23 cellular contexts compared by ENCODE assay signal in genomic region chr10:97039538-97040247, GRCh38.
"Had no signal": no experiment of that assay in that cellular context is flagged by ENCODE, and none has a peak within 500 bp of the region (broad histone marks: within the 10 kb centered on the region; RNA-seq: fewer than 3 reads in every experiment).

No MANE protein-coding gene starts in this region.

- H3K9me3 Mint-ChIP-seq: activated CD8-positive, alpha-beta T cell treated with anti-CD3 and anti-CD28 coated beads for 36 hours; activated T-cell treated with anti-CD3 and anti-CD28 coated beads, Interleukin-2, amount 50 U/mL, for 4 hours; activated T-helper 17 cell treated with anti-CD3 and anti-CD28 coated beads, Interleukin-2, amount 50 U/mL, for 72 hours; T-helper 2 cell treated with Interferon-gamma antibody and Interleukin-4, amounts not matched to agents 5 μg/mL and 100 μg/mL, for 36 hours had no signal

- DNase-seq: activated B cell treated with CpG ODN at 0.5 μM for 24 hours; activated CD4-positive, alpha-beta T cell treated with anti-CD3 and anti-CD28 coated beads, Interleukin-2, amount 50 U/mL, for 1 hour; activated CD8-positive, alpha-beta T cell treated with anti-CD3 and anti-CD28 coated beads for 36 hours; activated gamma-delta T cell treated with Interleukin-2 at 50 U/mL for 16 hours; activated naive CD4-positive, alpha-beta T cell treated with anti-CD3 and anti-CD28 coated beads, Interleukin-2, amount 50 U/mL, for 16 hours; activated T-cell treated with anti-CD3 and anti-CD28 coated beads, Interleukin-2, amount 50 U/mL, for 4 hours; central memory CD4-positive, alpha-beta T cell; hippocampal formation; left cardiac atrium; left ventricle myocardium superior; mammary epithelial cell; occipital lobe; right cardiac atrium; stimulated activated CD4-positive, alpha-beta T cell treated with anti-CD3 and anti-CD28 coated beads, Interleukin-12 subunit alpha, Interleukin-12 subunit beta, amount 100 ng/mL, for 4 hours; stimulated activated CD4-positive, alpha-beta T cell treated with anti-CD3 and anti-CD28 coated beads, Interleukin-4, amount 100 ng/mL, for 1 hour; stimulated activated naive CD8-positive, alpha-beta T cell treated with anti-CD3 and anti-CD28 coated beads, Interleukin-15, Interleukin-2, amounts not matched to agents 100 U/mL and 50 U/mL, for 24 hours; testis; transverse colon had no signal

- H3K27ac ChIP-seq: breast epithelium, testis, transverse colon had no signal

- H3K4me3 ChIP-seq: breast epithelium, testis, transverse colon had no signal

- H3K4me3 Mint-ChIP-seq: activated B cell treated with CpG ODN at 0.5 μM for 24 hours; activated CD8-positive, alpha-beta T cell treated with anti-CD3 and anti-CD28 coated beads for 36 hours; activated T-cell treated with anti-CD3 and anti-CD28 coated beads, Interleukin-2, amount 50 U/mL, for 4 hours; T-helper 2 cell treated with Interferon-gamma antibody and Interleukin-4, amounts not matched to agents 5 μg/mL and 100 μg/mL, for 36 hours had no signal

- ATAC-seq: activated CD8-positive, alpha-beta T cell treated with anti-CD3 and anti-CD28 coated beads for 36 hours; activated T-cell treated with anti-CD3 and anti-CD28 coated beads, Interleukin-2, amount 50 U/mL, for 4 hours; activated T-helper 17 cell treated with anti-CD3 and anti-CD28 coated beads, Interleukin-2, amount 50 U/mL, for 72 hours; left cardiac atrium; left ventricle myocardium superior; right cardiac atrium; stimulated activated naive CD8-positive, alpha-beta T cell treated with anti-CD3 and anti-CD28 coated beads, Interleukin-15, Interleukin-2, amounts not matched to agents 100 U/mL and 50 U/mL, for 24 hours had no signal

- H3K36me3 ChIP-seq: breast epithelium, transverse colon had no signal

- H3K9me3 ChIP-seq: breast epithelium, testis, transverse colon had no signal

- FAIRE-seq: endothelial cell of umbilical vein, keratinocyte had no signal

- H3K27ac Mint-ChIP-seq: activated B cell treated with CpG ODN at 0.5 μM for 24 hours; activated CD8-positive, alpha-beta T cell treated with anti-CD3 and anti-CD28 coated beads for 36 hours; activated T-helper 17 cell treated with anti-CD3 and anti-CD28 coated beads, Interleukin-2, amount 50 U/mL, for 72 hours; T-helper 2 cell treated with Interferon-gamma antibody and Interleukin-4, amounts not matched to agents 5 μg/mL and 100 μg/mL, for 36 hours had no signal

- H3K27me3 ChIP-seq: breast epithelium, testis had no signal
